8 cellular contexts compared by ENCODE assay signal in genomic region chr19:8321760-8322637, GRCh38. TPM values are rescaled to one million over a fixed set of nuclear protein-coding genes. Genes with fewer than 3 reads are reported as not detected.
A peak's percentile ranks its signal among the peaks of the same experiment; 100 is the strongest.
DNase-seq lines count a peak whose midpoint lies in the region; ATAC-seq and TF ChIP-seq lines count a peak whose summit lies in the region.

No MANE protein-coding gene starts in this region.

- H2AFZ ChIP-seq in neural progenitor cell (replicated peaks) = no peak overlapping the region

- H3K9me3 ChIP-seq in RWPE2 (ENCODE audit: severe bottlenecking) (no peaks in the 10 kb centered on the region), esophagus (ENCODE audit: control insufficient read depth in 2 of 2, insufficient read depth in 1 of 2, low read depth in 1 of 2, low read length in 1 of 2) (peaks cover 0 to 6% of the 10 kb centered on the region in 2 donors), neural progenitor cell (ENCODE audit: low read depth) (no peaks in the 10 kb centered on the region)

- H3K9me3 Mint-ChIP-seq in neural progenitor cell = no peaks in the 10 kb centered on the region

- peaks cover 4% of the 10 kb centered on the region for H3K36me3 Mint-ChIP-seq in neural progenitor cell

- peak overlapping the region; percentile 69 for H3K27ac ChIP-seq in RWPE2 (ENCODE audit: poor library complexity, severe bottlenecking)
- peak overlapping the region; percentile 87 to 95 for H3K27ac ChIP-seq in esophagus (ENCODE audit: low read depth in 2 of 2, low read length in 1 of 2)
- H3K27ac ChIP-seq in neural progenitor cell = no peak overlapping the region

- peaks cover 4% of the 10 kb centered on the region for H3K27me3 Mint-ChIP-seq in neural progenitor cell (ENCODE audit: insufficient read depth, low read depth)

- H3K27me3 ChIP-seq in RWPE2 (ENCODE audit: insufficient read depth, poor library complexity, severe bottlenecking) = no peaks in the 10 kb centered on the region
- H3K27me3 ChIP-seq in esophagus (ENCODE audit: control insufficient read depth in 1 of 2, insufficient read depth in 2 of 2, low read length in 2 of 2) = no peaks in the 10 kb centered on the region
- no peaks in the 10 kb centered on the region for H3K27me3 ChIP-seq in neural progenitor cell

- peak overlapping the region; percentile 99 for H3K9ac ChIP-seq in neural progenitor cell

- H3K4me2 ChIP-seq in neural progenitor cell = peak overlapping the region; percentile 99

- peaks cover 19% of the 10 kb centered on the region for H3K4me1 Mint-ChIP-seq in neural progenitor cell

- peaks cover 33% of the 10 kb centered on the region for H3K36me3 ChIP-seq in RWPE2 (ENCODE audit: low read depth)
- H3K36me3 ChIP-seq in esophagus (ENCODE audit: control insufficient read depth in 2 of 2, insufficient read depth in 2 of 2, low read length in 1 of 2) = peaks cover 2 to 13% of the 10 kb centered on the region in 2 donors
- H3K36me3 ChIP-seq in neural progenitor cell = no peaks in the 10 kb centered on the region

- peaks cover 26% of the 10 kb centered on the region for H4K20me1 ChIP-seq in neural progenitor cell (ENCODE audit: low read depth)

- H3K27ac Mint-ChIP-seq in neural progenitor cell = peak overlapping the region; percentile 74

- DNase-seq in GM13976 (ENCODE audit: low spot score) (peak; percentile 50), RWPE2 (ENCODE audit: low spot score) (no peak), neural progenitor cell (ENCODE audit: low spot score) (no peak), globus pallidus (ENCODE audit: low spot score) (no peak), NCI-H69 (lab: John Stamatoyannopoulos, UW) (no peak)

- H3K79me2 ChIP-seq in neural progenitor cell (ENCODE audit: low read depth) = peaks cover 50% of the 10 kb centered on the region

- H3K4me1 ChIP-seq in RWPE2 (ENCODE audit: insufficient read depth, poor library complexity, severe bottlenecking) (peaks cover 12% of the 10 kb centered on the region), esophagus (ENCODE audit: control insufficient read depth in 2 of 2, insufficient read depth in 2 of 2, low read length in 1 of 2) (peaks cover 2 to 13% of the 10 kb centered on the region in 2 donors), neural progenitor cell (peaks cover 15% of the 10 kb centered on the region)

- peaks cover 26% of the 10 kb centered on the region for H3F3A ChIP-seq in neural progenitor cell (ENCODE audit: low read depth)

- TF ChIP-seq CTCF in GM13976 (IDR thresholded peaks at IDR 0.05; ENCODE audit: borderline replicate concordance, control extremely low read depth, extremely low read depth, insufficient read depth, missing control alignments) (no peak), RWPE2 (IDR thresholded peaks at IDR 0.05; ENCODE audit: poor library complexity, severe bottlenecking) (no peak), neural progenitor cell (IDR thresholded peaks at IDR 0.05) (no peak)

- 7 to 8% methylated on average over 46 to 49 of the region's 49 CpGs for WGBS in esophagus, 2 donors

- ATAC-seq in RWPE2 (ENCODE audit: low read depth) (no peak), HG03457 (IDR thresholded peaks at IDR 0.05; ENCODE audit: unreplicated experiment) (no peak), HG03139 (IDR thresholded peaks at IDR 0.05; ENCODE audit: unreplicated experiment) (no peak)

- peak overlapping the region; percentile 96 for H3K4me3 Mint-ChIP-seq in neural progenitor cell

- in situ Hi-C loops in GM13976 (cut with MboI; ENCODE audit: low sequenced_read_pairs, unreplicated experiment) = no loop called here

- peak overlapping the region; percentile 67 for H3K4me3 ChIP-seq in RWPE2 (ENCODE audit: severe bottlenecking)
- H3K4me3 ChIP-seq in esophagus (ENCODE audit: low read depth in 1 of 2, low read length in 2 of 2) = peak overlapping the region; percentile 91 to 94
- H3K4me3 ChIP-seq in neural progenitor cell = peak overlapping the region; percentile 96

RNA-seq across cellular contexts. Expression of gene RPS28, which starts 0.7 kb away (rescaled TPM):
- polyA plus RNA-seq in esophagus = 100 to 1,000 TPM; 725 to 804 TPM
- 296 and 550 TPM in 2 replicates for total RNA-seq in neural progenitor cell (ENCODE audit: low replicate concordance)

RNA-seq across cellular contexts. Expression of gene NDUFA7, which starts 0.8 kb away (rescaled TPM):
- polyA plus RNA-seq in esophagus = 100 to 1,000 TPM; 103 to 112 TPM
- 21.0 and 54.1 TPM in 2 replicates for total RNA-seq in neural progenitor cell (ENCODE audit: low replicate concordance)

RNA-seq across cellular contexts. Expression of gene CD320, which starts 13.8 kb away (rescaled TPM):
- 10 to 100 TPM in 1 of 2 donors, 1 to 10 TPM in 1; 9.4 to 17.9 TPM for polyA plus RNA-seq in esophagus
- total RNA-seq in neural progenitor cell (ENCODE audit: low replicate concordance) = 22.4 and 52.5 TPM in 2 replicates

RNA-seq across cellular contexts. Expression of gene KANK3, which starts 21.1 kb away (rescaled TPM):
- 1 to 10 TPM; 4.2 to 5.2 TPM for polyA plus RNA-seq in esophagus
- total RNA-seq in neural progenitor cell (ENCODE audit: low replicate concordance) = 1.9 TPM in 1 of 2 replicates, not detected in the other

RNA-seq across cellular contexts. Expression of gene ANGPTL4, which starts 42.0 kb away (rescaled TPM):
- 100 to 1,000 TPM in 1 of 2 donors, 10 to 100 TPM in 1; 27.2 to 126 TPM for polyA plus RNA-seq in esophagus
- total RNA-seq in neural progenitor cell (ENCODE audit: low replicate concordance) = 1.9 TPM in 1 of 2 replicates, not detected in the other
